ENCODE assay signal across 2 cellular contexts in the genomic region with DNA sequence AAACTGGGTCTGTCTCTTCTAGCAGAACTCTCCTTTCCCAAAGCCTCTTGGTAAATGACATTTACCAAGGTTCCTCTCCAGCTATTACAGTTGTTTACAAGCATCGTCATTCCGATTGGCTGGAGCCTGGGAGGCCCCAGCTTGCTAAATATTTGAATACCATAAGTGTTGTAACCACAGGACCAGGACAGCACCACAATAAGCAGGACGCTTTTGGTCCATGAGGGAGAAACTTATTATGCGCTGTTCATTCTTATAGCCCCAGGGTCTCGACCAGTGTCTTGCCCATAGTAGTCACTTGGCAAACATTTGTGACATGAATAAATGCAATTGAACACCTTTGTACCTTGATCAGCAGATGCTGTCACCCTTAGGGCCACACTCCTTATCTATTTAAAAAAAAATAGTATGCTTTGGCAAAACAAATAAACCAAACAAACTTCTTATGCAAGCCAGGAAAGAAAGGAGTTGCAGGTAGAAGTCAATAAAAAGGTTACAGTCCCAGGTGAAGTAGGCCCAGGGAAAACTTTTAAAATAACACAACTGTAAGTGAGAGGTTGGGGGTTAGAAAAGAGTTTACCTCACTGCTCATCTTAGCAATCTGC.
TF ChIP-seq lines count a peak whose summit lies in the region.

No MANE protein-coding gene starts in this region.

TF ChIP-seq in liver, 16 proteins besides CTCF, POLR2A, EP300 and RAD21:
- TF ChIP-seq FOXA2 (IDR thresholded peaks at IDR 0.05) (peak; percentile 16), JUND (IDR thresholded peaks at IDR 0.05) (peak; percentile 43 to 50), EGR1 (IDR thresholded peaks at IDR 0.05; ENCODE audit: low read depth in 2 of 2) (no peak), ZBTB33 (IDR thresholded peaks at IDR 0.05) (peak; percentile 20), GABPA (IDR thresholded peaks at IDR 0.05 in 1 of 2, conservative IDR thresholded peaks at IDR 0.05 in 1 of 2) (no peak), REST (IDR thresholded peaks at IDR 0.05) (no peak), HNF4A (conservative IDR thresholded peaks at IDR 0.05) (peak; percentile 75 to 78), SP1 (IDR thresholded peaks at IDR 0.05) (peak; percentile 41), YY1 (IDR thresholded peaks at IDR 0.05) (no peak), FOXA1 (IDR thresholded peaks at IDR 0.05) (no peak), RXRA (IDR thresholded peaks at IDR 0.05) (peak; percentile 34 to 63), HNF4G (IDR thresholded peaks at IDR 0.05) (peak; percentile 11), TAF1 (conservative IDR thresholded peaks at IDR 0.05) (no peak), MAX (IDR thresholded peaks at IDR 0.05) (peak; percentile 24), NR2F2 (IDR thresholded peaks at IDR 0.05) (no peak)
- TF ChIP-seq, protein P1, sequence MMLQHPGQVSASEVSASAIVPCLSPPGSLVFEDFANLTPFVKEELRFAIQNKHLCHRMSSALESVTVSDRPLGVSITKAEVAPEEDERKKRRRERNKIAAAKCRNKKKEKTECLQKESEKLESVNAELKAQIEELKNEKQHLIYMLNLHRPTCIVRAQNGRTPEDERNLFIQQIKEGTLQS (IDR thresholded peaks at IDR 0.05): no peak

TF ChIP-seq in HepG2, 621 proteins besides CTCF, POLR2A, EP300 and RAD21:
- TF ChIP-seq ZNF101 (CRISPR knock-in tag; IDR thresholded peaks at IDR 0.05; ENCODE audit: borderline replicate concordance, low read depth) (no peak), ZNF543 (CRISPR knock-in tag; IDR thresholded peaks at IDR 0.05) (no peak), BRD4 (CRISPR knock-in tag; IDR thresholded peaks at IDR 0.05) (no peak), ZNF33A (CRISPR knock-in tag; IDR thresholded peaks at IDR 0.05; ENCODE audit: borderline replicate concordance) (no peak), CBX5 (CRISPR knock-in tag; IDR thresholded peaks at IDR 0.05; ENCODE audit: borderline replicate concordance) (no peak)
- TF ChIP-seq, protein P2, sequence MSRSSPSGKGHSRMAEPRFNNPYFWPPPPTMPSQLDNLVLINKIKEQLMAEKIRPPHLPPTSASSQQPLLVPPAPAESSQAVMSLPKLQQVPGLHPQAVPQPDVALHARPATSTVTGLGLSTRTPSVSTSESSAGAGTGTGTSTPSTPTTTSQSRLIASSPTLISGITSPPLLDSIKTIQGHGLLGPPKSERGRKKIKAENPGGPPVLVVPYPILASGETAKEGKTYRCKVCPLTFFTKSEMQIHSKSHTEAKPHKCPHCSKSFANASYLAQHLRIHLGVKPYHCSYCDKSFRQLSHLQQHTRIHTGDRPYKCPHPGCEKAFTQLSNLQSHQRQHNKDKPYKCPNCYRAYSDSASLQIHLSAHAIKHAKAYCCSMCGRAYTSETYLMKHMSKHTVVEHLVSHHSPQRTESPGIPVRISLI (CRISPR knock-in tag; IDR thresholded peaks at IDR 0.05; ENCODE audit: borderline replicate concordance): no peak
